ENCODE assay signal across 8 cellular contexts in genomic region chr15:100721758-100722550, GRCh38.
DNase-seq lines count a peak whose midpoint lies in the region; ATAC-seq and TF ChIP-seq lines count a peak whose summit lies in the region.

No MANE protein-coding gene starts in this region.

- no peak for TF ChIP-seq CTCF in choroid plexus epithelial cell (conservative IDR thresholded peaks at IDR 0.05; ENCODE audit: low read depth, low read length)

- DNase-seq in ELR (ENCODE audit: low read depth): peak; percentile 99
- DNase-seq in NCI-H2196 treated with DMSO at 0.1 percent for 48 hours (lab: John Stamatoyannopoulos, UW; ENCODE audit: unreplicated experiment): peak; percentile 70
- peak; percentile 99 for DNase-seq in choroid plexus epithelial cell (ENCODE audit: low read depth)
- peak; percentile 77 for DNase-seq in mesenteric fat pad (ENCODE audit: low spot score)
- no peak for DNase-seq in stimulated activated CD4-positive, alpha-beta T cell treated with anti-CD3 and anti-CD28 coated beads, Interleukin-12 subunit alpha, Interleukin-12 subunit beta, amount 100 ng/mL, for 4 hours

- ATAC-seq in HG02884 (IDR thresholded peaks at IDR 0.05; ENCODE audit: unreplicated experiment) (no peak), GM21526 (IDR thresholded peaks at IDR 0.05; ENCODE audit: low FRiP score, unreplicated experiment) (no peak), GM21528 (IDR thresholded peaks at IDR 0.05; ENCODE audit: low FRiP score, unreplicated experiment) (no peak)

- H3K4me3 ChIP-seq in choroid plexus epithelial cell (ENCODE audit: low read depth, low read length): no peak overlapping the region
